ENCODE assay signal across 9 cellular contexts in genomic region chr2:201414099-201415023, GRCh38. TPM values are rescaled to one million over a fixed set of nuclear protein-coding genes. Genes with fewer than 3 reads are reported as not detected.
DNase-seq lines count a peak whose midpoint lies in the region; ATAC-seq and TF ChIP-seq lines count a peak whose summit lies in the region.
"Had no signal": no experiment of that assay in that cellular context is flagged by ENCODE, and none has a peak within 500 bp of the region (broad histone marks: within the 10 kb centered on the region; RNA-seq: fewer than 3 reads in every experiment).

No MANE protein-coding gene starts in this region.

- peaks cover 7 to 13% of the 10 kb centered on the region in 2 donors for H3K4me1 Mint-ChIP-seq in natural killer cell treated with Interleukin-12 subunit alpha and Interleukin-12 subunit beta and Interleukin-15 and Interleukin-18, amount 100 ng/mL, for 72 hours (ENCODE audit: low read depth in 2 of 2)
- peaks cover 29% of the 10 kb centered on the region for H3K4me1 Mint-ChIP-seq in activated CD4-positive, alpha-beta memory T cell treated with anti-CD3 and anti-CD28 coated beads for 36 hours (ENCODE audit: low read depth)

- no peaks in the 10 kb centered on the region for H3K27me3 Mint-ChIP-seq in natural killer cell treated with Interleukin-12 subunit alpha and Interleukin-12 subunit beta and Interleukin-15 and Interleukin-18, amount 100 ng/mL, for 72 hours
- no peaks in the 10 kb centered on the region for H3K27me3 Mint-ChIP-seq in activated CD4-positive, alpha-beta memory T cell treated with anti-CD3 and anti-CD28 coated beads for 36 hours

- no peak overlapping the region for H3K27ac Mint-ChIP-seq in natural killer cell treated with Interleukin-12 subunit alpha and Interleukin-12 subunit beta and Interleukin-15 and Interleukin-18, amount 100 ng/mL, for 72 hours
- H3K27ac Mint-ChIP-seq in activated CD4-positive, alpha-beta memory T cell treated with anti-CD3 and anti-CD28 coated beads for 36 hours = no peak overlapping the region

- H3K27me3 ChIP-seq in ascending aorta = no peaks in the 10 kb centered on the region

- peak overlapping the region in 1 of 2 donors; percentile 37 for H3K4me3 ChIP-seq in ascending aorta

- no peak for DNase-seq in ascending aorta (ENCODE audit: low spot score in 2 of 2)
- DNase-seq in natural killer cell treated with Interleukin-12 subunit alpha and Interleukin-12 subunit beta and Interleukin-15 and Interleukin-18, amount 100 ng/mL, for 72 hours (ENCODE audit: low spot score) = no peak
- DNase-seq in HuH-7 (ENCODE audit: low spot score) = no peak
- no peak for DNase-seq in stimulated activated CD4-positive, alpha-beta T cell treated with anti-CD3 and anti-CD28 coated beads, Interleukin-2, amount 100 ng/mL, for 24 hours
- DNase-seq in NCI-H2029 (lab: John Stamatoyannopoulos, UW) = no peak
- no peak for DNase-seq in activated CD4-positive, alpha-beta memory T cell treated with anti-CD3 and anti-CD28 coated beads for 36 hours

- H3K27ac ChIP-seq in ascending aorta = peak overlapping the region; percentile 80 to 81
- H3K27ac ChIP-seq: HL-60 had no signal

- peaks cover 3 to 61% of the 10 kb centered on the region in 2 donors for H3K4me1 ChIP-seq in ascending aorta

- H3K9me3 ChIP-seq in ascending aorta = no peaks in the 10 kb centered on the region

- TF ChIP-seq CTCF in ascending aorta (IDR thresholded peaks at IDR 0.05) = no peak

- H3K9me3 Mint-ChIP-seq in natural killer cell treated with Interleukin-12 subunit alpha and Interleukin-12 subunit beta and Interleukin-15 and Interleukin-18, amount 100 ng/mL, for 72 hours = no peaks in the 10 kb centered on the region
- no peaks in the 10 kb centered on the region for H3K9me3 Mint-ChIP-seq in activated CD4-positive, alpha-beta memory T cell treated with anti-CD3 and anti-CD28 coated beads for 36 hours

- peak; percentile 53 for ATAC-seq in GM18508 (IDR thresholded peaks at IDR 0.05; ENCODE audit: insufficient read depth, unreplicated experiment)
- ATAC-seq in HG02759 (IDR thresholded peaks at IDR 0.05; ENCODE audit: unreplicated experiment) = peak; percentile 58
- ATAC-seq in natural killer cell treated with Interleukin-12 subunit alpha and Interleukin-12 subunit beta and Interleukin-15 and Interleukin-18, amount 100 ng/mL, for 72 hours = peak; percentile 72 to 86

- POLR2A ChIA-PET in activated CD4-positive, alpha-beta memory T cell treated with anti-CD3 and anti-CD28 coated beads for 36 hours (lab: Charles Lee) = interaction anchor here (0.6 to 1.5 kb wide), 3 partner anchors 19 to 37 kb away, joined by 4 to 5 read pairs (median 5); partner anchors contain the start of genes STRADB and TRAK2

- peaks cover 6% of the 10 kb centered on the region for H3K36me3 Mint-ChIP-seq in natural killer cell treated with Interleukin-12 subunit alpha and Interleukin-12 subunit beta and Interleukin-15 and Interleukin-18, amount 100 ng/mL, for 72 hours
- H3K36me3 Mint-ChIP-seq in activated CD4-positive, alpha-beta memory T cell treated with anti-CD3 and anti-CD28 coated beads for 36 hours = peaks cover 7% of the 10 kb centered on the region

- CTCF ChIA-PET in activated CD4-positive, alpha-beta memory T cell treated with anti-CD3 and anti-CD28 coated beads for 36 hours (lab: Charles Lee) = interaction anchor here (1.0 to 1.6 kb wide), 4 partner anchors 13 to 182 kb away, joined by 3 to 7 read pairs (median 4); no protein-coding TSS in a partner anchor

- intact Hi-C loops in ascending aorta (cut with DNase I) = no loop called here
- intact Hi-C loops in activated CD4-positive, alpha-beta memory T cell treated with anti-CD3 and anti-CD28 coated beads for 36 hours (cut with micrococcal nuclease) = loop anchor here (2.0 to 5.0 kb wide), 4 partner anchors 18 to 156 kb away; no protein-coding TSS in a partner anchor

- H3K4me3 Mint-ChIP-seq in natural killer cell treated with Interleukin-12 subunit alpha and Interleukin-12 subunit beta and Interleukin-15 and Interleukin-18, amount 100 ng/mL, for 72 hours = no peak overlapping the region
- H3K4me3 Mint-ChIP-seq in activated CD4-positive, alpha-beta memory T cell treated with anti-CD3 and anti-CD28 coated beads for 36 hours = no peak overlapping the region

- H3K36me3 ChIP-seq in ascending aorta = no peaks in the 10 kb centered on the region

RNA-seq across cellular contexts. Expression of gene TRAK2, which starts 36.9 kb away (rescaled TPM):
- 40.3 TPM for total RNA-seq in ascending aorta
- total RNA-seq in natural killer cell treated with Interleukin-12 subunit alpha and Interleukin-12 subunit beta and Interleukin-15 and Interleukin-18, amount 100 ng/mL, for 72 hours = 10 to 100 TPM; 27.6 to 29.9 TPM
- 10 to 100 TPM; 23.5 to 26.0 TPM for total RNA-seq in activated CD4-positive, alpha-beta memory T cell treated with anti-CD3 and anti-CD28 coated beads for 36 hours

RNA-seq across cellular contexts. Expression of gene STRADB, which starts 37.2 kb away (rescaled TPM):
- total RNA-seq in ascending aorta = 22.8 TPM
- 10 to 100 TPM; 11.8 to 21.3 TPM for total RNA-seq in natural killer cell treated with Interleukin-12 subunit alpha and Interleukin-12 subunit beta and Interleukin-15 and Interleukin-18, amount 100 ng/mL, for 72 hours
- total RNA-seq in activated CD4-positive, alpha-beta memory T cell treated with anti-CD3 and anti-CD28 coated beads for 36 hours = 10 to 100 TPM; 18.5 to 19.8 TPM

RNA-seq across cellular contexts. Expression of gene FLACC1, which starts 57.2 kb away (rescaled TPM):
- 0.32 TPM for total RNA-seq in ascending aorta
- total RNA-seq in natural killer cell treated with Interleukin-12 subunit alpha and Interleukin-12 subunit beta and Interleukin-15 and Interleukin-18, amount 100 ng/mL, for 72 hours = 1 to 10 TPM; 3.4 to 4.0 TPM
- total RNA-seq in activated CD4-positive, alpha-beta memory T cell treated with anti-CD3 and anti-CD28 coated beads for 36 hours = under 1 TPM; 0.63 to 0.67 TPM
